10 cellular contexts compared by ENCODE assay signal in the genomic region with DNA sequence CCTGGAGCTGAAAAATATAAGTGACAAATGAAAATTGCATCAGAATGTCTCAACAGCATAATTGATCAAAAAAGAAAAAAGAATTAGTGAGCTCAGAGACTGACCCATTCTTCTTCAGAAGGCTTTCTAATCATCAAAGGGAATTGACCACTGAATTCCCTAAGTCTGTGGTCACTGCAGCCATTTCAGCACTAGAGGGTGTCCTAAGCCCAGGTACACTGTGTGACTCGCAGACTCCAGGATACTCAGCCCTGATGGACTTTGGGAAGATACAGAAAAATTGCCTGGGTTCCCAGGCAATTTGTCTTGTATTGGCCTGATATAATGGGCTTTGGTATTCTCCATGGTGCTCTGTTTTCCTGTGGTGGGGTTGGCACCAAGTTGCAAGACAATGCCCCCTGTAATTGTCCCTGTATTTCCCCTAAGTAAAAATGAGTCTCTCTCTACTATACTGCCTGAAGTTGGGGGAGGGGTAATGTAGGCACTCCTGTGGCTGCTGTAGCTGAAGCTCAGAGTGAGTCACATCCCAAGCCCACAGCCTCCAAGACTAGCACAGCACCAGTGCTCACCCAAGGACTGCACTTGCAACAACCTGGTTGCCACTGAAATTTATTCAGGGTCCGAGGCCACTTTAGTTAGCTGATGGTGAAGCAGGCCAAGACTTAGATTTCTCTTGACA.
DNase-seq lines count a peak whose midpoint lies in the region; ATAC-seq, FAIRE-seq and TF ChIP-seq lines count a peak whose summit lies in the region.
"Had no signal": no experiment of that assay in that cellular context is flagged by ENCODE, and none has a peak within 500 bp of the region (broad histone marks: within the 10 kb centered on the region; RNA-seq: fewer than 3 reads in every experiment).

No MANE protein-coding gene starts in this region.

- no peaks in the 10 kb centered on the region for H3K27me3 ChIP-seq in pancreas

- H3K4me2 ChIP-seq in OCI-LY7 (ENCODE audit: low read length): no peak overlapping the region

- intact Hi-C loops in OCI-LY7 (cut with micrococcal nuclease; ENCODE audit: unreplicated experiment) (no loop called here), pancreas (cut with DNase I) (no loop called here)

- TF ChIP-seq CTCF in OCI-LY7 (conservative IDR thresholded peaks at IDR 0.05; ENCODE audit: low read length) (peak; percentile 33; the same call in 1 of the 2 replicates), fibroblast of mammary gland (conservative IDR thresholded peaks at IDR 0.05; ENCODE audit: control insufficient read depth, insufficient read depth, low read depth, low read length) (peak; percentile 68), pancreas (IDR thresholded peaks at IDR 0.05) (no peak)

- H3K4me1 ChIP-seq in OCI-LY7 (ENCODE audit: insufficient read depth, low read length, poor library complexity, severe bottlenecking): no peaks in the 10 kb centered on the region
- no peaks in the 10 kb centered on the region for H3K4me1 ChIP-seq in pancreas
- H3K4me1 ChIP-seq: HAP-1 had no signal

- DNase-seq in NCI-H2081 (lab: John Stamatoyannopoulos, UW) (peak; percentile 0 to 45), NCI-H2081 treated with DMSO at 0.1 percent for 48 hours (lab: John Stamatoyannopoulos, UW) (no peak), OCI-LY7 (ENCODE audit: low spot score) (no peak), fibroblast of mammary gland (ENCODE audit: low read depth) (peak; percentile 65), smooth muscle cell of the brain vasculature (ENCODE audit: low read depth, low spot score) (peak; percentile 7), anterior cingulate cortex (lab: John Stamatoyannopoulos, UW) (no peak), pancreas (no peak), D341Med (ENCODE audit: low spot score) (no peak)
- DNase-seq: caudate nucleus had no signal

- no peaks in the 10 kb centered on the region for H4K20me1 ChIP-seq in OCI-LY7 (ENCODE audit: insufficient read depth, low read length)

- no peaks in the 10 kb centered on the region for H3K9me2 ChIP-seq in OCI-LY7 (ENCODE audit: insufficient read depth, low read length)

- no peak for ATAC-seq in pancreas

- H3K9me3 ChIP-seq in OCI-LY7 (ENCODE audit: low read length): no peaks in the 10 kb centered on the region
- no peaks in the 10 kb centered on the region for H3K9me3 ChIP-seq in pancreas
- H3K9me3 ChIP-seq: HAP-1 had no signal

- BruUV-seq in OCI-LY7 (replicated peaks; lab: Mats Ljungman, UMichigan): no TSS peak

- no peak overlapping the region for H3K27ac ChIP-seq in OCI-LY7 (ENCODE audit: low read depth, low read length, poor library complexity, severe bottlenecking)
- no peak overlapping the region for H3K27ac ChIP-seq in pancreas

- no peaks in the 10 kb centered on the region; the same call in 1 of the 2 replicates for H3K79me2 ChIP-seq in OCI-LY7 (ENCODE audit: insufficient read depth, low read depth, low read length)

- H2AFZ ChIP-seq in OCI-LY7 (ENCODE audit: low read length): no peak overlapping the region

- no peak for FAIRE-seq in pancreas (lab: Jason Lieb, UNC)

- H3K36me3 ChIP-seq in OCI-LY7 (ENCODE audit: insufficient read depth, low read length): no peaks in the 10 kb centered on the region
- no peaks in the 10 kb centered on the region for H3K36me3 ChIP-seq in pancreas
- H3K36me3 ChIP-seq: HAP-1 had no signal

- WGBS in pancreas, 2 donors: 37 to 40% methylated on average over 2 of the region's 2 CpGs

- CTCF ChIA-PET in OCI-LY7 (lab: Charles Lee; ENCODE audit: unreplicated experiment): no interaction called here

- POLR2A ChIA-PET in OCI-LY7 (lab: Charles Lee): no interaction called here

- H3K4me3 ChIP-seq in OCI-LY7 (ENCODE audit: low read depth, low read length, poor library complexity, severe bottlenecking) (no peak overlapping the region), fibroblast of mammary gland (ENCODE audit: control insufficient read depth, low read depth, low read length) (no peak overlapping the region), pancreas (no peak overlapping the region)
- H3K4me3 ChIP-seq: HAP-1 had no signal

Comparison
In these comparisons a context has a peak if more than half of its experiments do, and no peak if none do; other contexts are left out.
1. DNase-seq: peak in NCI-H2081 (2 of 2), fibroblast of mammary gland (single experiment) and smooth muscle cell of the brain vasculature (single experiment); none in NCI-H2081 treated with DMSO at 0.1 percent for 48 hours (single experiment), OCI-LY7 (single experiment), anterior cingulate cortex (0 of 58), pancreas (0 of 6) and D341Med (single experiment).
2. CTCF ChIP-seq: peak in OCI-LY7 (single experiment) and fibroblast of mammary gland (single experiment); none in pancreas (0 of 4).